In the genomic region with DNA sequence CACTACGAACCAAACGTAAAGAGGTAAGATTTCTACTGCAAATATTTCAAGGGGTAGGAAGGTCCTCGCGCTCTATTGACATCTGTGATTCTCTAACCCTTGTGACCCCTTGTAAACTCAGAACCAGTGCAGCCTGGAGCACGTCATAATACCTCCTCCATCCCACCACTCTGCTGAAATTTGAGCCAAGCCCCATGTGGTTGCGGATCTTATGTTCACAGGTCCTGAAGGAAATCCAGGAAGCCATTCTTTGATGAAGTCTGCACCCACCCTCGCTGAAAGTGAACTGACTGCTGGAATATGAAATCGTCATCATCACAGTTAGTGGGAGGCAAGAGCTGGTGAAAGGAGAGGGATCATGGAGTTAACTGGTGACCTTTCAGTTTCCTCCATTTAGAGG, we compare ENCODE assay signal across 16 cellular contexts. TPM values are rescaled to one million over a fixed set of nuclear protein-coding genes. Genes with fewer than 3 reads are reported as not detected.
A peak's percentile ranks its signal among the peaks of the same experiment; 100 is the strongest.
DNase-seq lines count a peak whose midpoint lies in the region; ATAC-seq and TF ChIP-seq lines count a peak whose summit lies in the region.
"Had no signal": no experiment of that assay in that cellular context is flagged by ENCODE, and none has a peak within 500 bp of the region (broad histone marks: within the 10 kb centered on the region; RNA-seq: fewer than 3 reads in every experiment).

No MANE protein-coding gene starts in this region.

- DNase-seq in MV-4-11 (lab: John Stamatoyannopoulos, UW): peak; percentile 58
- DNase-seq in nephron progenitor cell: no peak
- no peak for DNase-seq in A673 (ENCODE audit: low spot score)
- no peak for DNase-seq in putamen (ENCODE audit: low spot score)
- DNase-seq in activated T-cell treated with anti-CD3 and anti-CD28 coated beads, Interleukin-2, amount 50 U/mL, for 24 hours: no peak
- DNase-seq: activated CD4-positive, alpha-beta memory T cell treated with anti-CD3 and anti-CD28 coated beads, Interleukin-2, amount 10 ng/mL, durations not matched to agents 7 days and 5 days; activated naive CD8-positive, alpha-beta T cell treated with anti-CD3 and anti-CD28 coated beads for 36 hours; effector memory CD4-positive, alpha-beta T cell; hippocampal formation; kidney glomerular epithelial cell; NCI-H2107; right lobe of liver; WERI-Rb-1 had no signal

- peaks cover 96 to 98% (median 97%) of the 10 kb centered on the region in 11 experiments for H4K20me1 ChIP-seq in BLaER1 treated with 17β-estradiol and CSF1 and Interleukin-3, amounts not matched to agents 10 nM and 100 nM

- H3K9me3 Mint-ChIP-seq in nephron progenitor cell: no peaks in the 10 kb centered on the region
- H3K9me3 Mint-ChIP-seq in activated T-cell treated with anti-CD3 and anti-CD28 coated beads, Interleukin-2, amount 50 U/mL, for 24 hours: no peaks in the 10 kb centered on the region
- H3K9me3 Mint-ChIP-seq: activated CD4-positive, alpha-beta memory T cell treated with anti-CD3 and anti-CD28 coated beads, Interleukin-2, amount 10 ng/mL, durations not matched to agents 7 days and 5 days; activated naive CD8-positive, alpha-beta T cell treated with anti-CD3 and anti-CD28 coated beads for 36 hours had no signal

- CTCF ChIA-PET in A673 (lab: Charles Lee): no interaction called here

- peaks cover 3% of the 10 kb centered on the region for H3K27me3 Mint-ChIP-seq in nephron progenitor cell (ENCODE audit: low read depth, poor library complexity)
- peaks cover 3% of the 10 kb centered on the region for H3K27me3 Mint-ChIP-seq in activated T-cell treated with anti-CD3 and anti-CD28 coated beads, Interleukin-2, amount 50 U/mL, for 24 hours

- H3K36me3 Mint-ChIP-seq in nephron progenitor cell (ENCODE audit: low read depth): peaks cover 39% of the 10 kb centered on the region
- H3K36me3 Mint-ChIP-seq in activated T-cell treated with anti-CD3 and anti-CD28 coated beads, Interleukin-2, amount 50 U/mL, for 24 hours (ENCODE audit: low read depth): peaks cover 3% of the 10 kb centered on the region

- peak overlapping the region; percentile 65 for H3K27ac Mint-ChIP-seq in nephron progenitor cell
- H3K27ac Mint-ChIP-seq in activated T-cell treated with anti-CD3 and anti-CD28 coated beads, Interleukin-2, amount 50 U/mL, for 24 hours: no peak overlapping the region
- H3K27ac Mint-ChIP-seq: activated CD4-positive, alpha-beta memory T cell treated with anti-CD3 and anti-CD28 coated beads, Interleukin-2, amount 10 ng/mL, durations not matched to agents 7 days and 5 days; activated naive CD8-positive, alpha-beta T cell treated with anti-CD3 and anti-CD28 coated beads for 36 hours had no signal

- TF ChIP-seq CTCF in nephron progenitor cell (IDR thresholded peaks at IDR 0.05): no peak
- TF ChIP-seq CTCF in A673 (conservative IDR thresholded peaks at IDR 0.05; ENCODE audit: low read depth, low read length): no peak

- H3K36me3 ChIP-seq in BLaER1 treated with 17β-estradiol and CSF1 and Interleukin-3, amounts not matched to agents 10 nM and 100 nM: peaks cover 85 to 96% (median 94%) of the 10 kb centered on the region in 11 experiments
- peaks cover 33% of the 10 kb centered on the region for H3K36me3 ChIP-seq in A673 (ENCODE audit: insufficient read depth, low read length, poor library complexity, severe bottlenecking)
- H3K36me3 ChIP-seq: right lobe of liver, WERI-Rb-1 had no signal

- no TSS peak for BruUV-seq in A673 (replicated peaks; lab: Mats Ljungman, UMichigan)

- intact Hi-C loops in A673 (cut with micrococcal nuclease; ENCODE audit: unreplicated experiment): no loop called here

- no peaks in the 10 kb centered on the region for H3K27me3 ChIP-seq in BLaER1 treated with 17β-estradiol and CSF1 and Interleukin-3, amounts not matched to agents 10 nM and 100 nM
- no peaks in the 10 kb centered on the region for H3K27me3 ChIP-seq in A673 (replicated peaks; ENCODE audit: insufficient read depth, low read depth, low read length, poor library complexity)
- H3K27me3 ChIP-seq: right lobe of liver had no signal

- H3K4me3 ChIP-seq in BLaER1 treated with 17β-estradiol and CSF1 and Interleukin-3, amounts not matched to agents 10 nM and 100 nM: no peak overlapping the region
- no peak overlapping the region for H3K4me3 ChIP-seq in A673 (ENCODE audit: low read depth, low read length, poor library complexity, severe bottlenecking)
- H3K4me3 ChIP-seq: right lobe of liver had no signal

- H3K4me2 ChIP-seq in BLaER1 treated with 17β-estradiol and CSF1 and Interleukin-3, amounts not matched to agents 10 nM and 100 nM: peak overlapping the region in 6 of 11 experiments; percentile 2 to 46 (median 28); a peak in 7 of 22 replicates

- POLR2A ChIA-PET in A673 (lab: Charles Lee; ENCODE audit: low non-redundant PET): no interaction called here

- peaks cover 26 to 96% (median 70%) of the 10 kb centered on the region in 10 experiments for H3K4me1 ChIP-seq in BLaER1 treated with 17β-estradiol and CSF1 and Interleukin-3, amounts not matched to agents 10 nM and 100 nM
- peaks cover 59% of the 10 kb centered on the region for H3K4me1 ChIP-seq in A673 (ENCODE audit: insufficient read depth, low read length, poor library complexity, severe bottlenecking)

- peak overlapping the region in 1 of 11 experiments; percentile 2; a peak in 2 of 22 replicates for H3K9ac ChIP-seq in BLaER1 treated with 17β-estradiol and CSF1 and Interleukin-3, amounts not matched to agents 10 nM and 100 nM

- H3K4me3 Mint-ChIP-seq in nephron progenitor cell: peak overlapping the region; percentile 39
- no peak overlapping the region for H3K4me3 Mint-ChIP-seq in activated T-cell treated with anti-CD3 and anti-CD28 coated beads, Interleukin-2, amount 50 U/mL, for 24 hours
- H3K4me3 Mint-ChIP-seq: activated CD4-positive, alpha-beta memory T cell treated with anti-CD3 and anti-CD28 coated beads, Interleukin-2, amount 10 ng/mL, durations not matched to agents 7 days and 5 days; activated naive CD8-positive, alpha-beta T cell treated with anti-CD3 and anti-CD28 coated beads for 36 hours had no signal

- ATAC-seq in HG02759 (IDR thresholded peaks at IDR 0.05; ENCODE audit: unreplicated experiment): no peak
- ATAC-seq: right lobe of liver had no signal

- H3K4me1 Mint-ChIP-seq in nephron progenitor cell: peaks cover 75% of the 10 kb centered on the region
- H3K4me1 Mint-ChIP-seq in activated T-cell treated with anti-CD3 and anti-CD28 coated beads, Interleukin-2, amount 50 U/mL, for 24 hours (ENCODE audit: low read depth): peaks cover 15% of the 10 kb centered on the region

- H3K27ac ChIP-seq in BLaER1 treated with 17β-estradiol and CSF1 and Interleukin-3, amounts not matched to agents 10 nM and 100 nM: no peak overlapping the region
- H3K27ac ChIP-seq in cingulate gyrus (ENCODE audit: low read depth, low read length) (peak overlapping the region; percentile 41), A673 (ENCODE audit: low read depth, low read length, poor library complexity, severe bottlenecking) (no peak overlapping the region)
- H3K27ac ChIP-seq: right lobe of liver, WERI-Rb-1 had no signal

- no peaks in the 10 kb centered on the region for H3K9me3 ChIP-seq in BLaER1 treated with 17β-estradiol and CSF1 and Interleukin-3, amounts not matched to agents 10 nM and 100 nM (replicated peaks in 1 of 11)
- no peaks in the 10 kb centered on the region for H3K9me3 ChIP-seq in A673 (ENCODE audit: low read depth, low read length, poor library complexity, severe bottlenecking)
- H3K9me3 ChIP-seq: right lobe of liver had no signal

RNA-seq across cellular contexts. Expression of gene ZEB2, which starts 21.7 kb away (rescaled TPM):
- 146 TPM in 2 replicates for total RNA-seq in A673 (2021)
